8 cellular contexts compared by ENCODE assay signal in the genomic region with DNA sequence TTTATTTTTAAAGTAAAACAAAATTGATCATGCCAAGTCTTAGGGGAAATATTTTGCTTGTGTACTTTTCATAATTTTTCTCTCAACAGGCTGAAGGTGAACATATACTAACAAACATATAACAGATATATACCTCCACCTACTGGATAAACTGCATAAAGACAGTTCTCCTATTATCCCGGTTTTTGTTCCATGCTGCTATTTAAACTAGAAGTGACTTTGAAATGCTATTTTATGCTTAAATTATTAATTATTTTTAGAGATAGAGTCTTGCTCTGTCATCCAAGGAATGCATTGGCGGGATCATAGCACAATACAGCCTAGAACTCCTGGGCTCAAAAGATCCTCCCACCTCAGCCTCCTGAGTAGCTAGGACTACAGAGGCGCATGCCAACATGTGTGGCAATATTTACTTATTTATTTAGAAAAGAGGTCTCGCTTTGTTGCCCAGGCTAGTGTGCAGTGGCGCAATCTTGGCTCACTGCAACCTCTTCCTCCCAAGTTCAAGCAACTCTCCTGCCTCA. TPM values are rescaled to one million over a fixed set of nuclear protein-coding genes. Genes with fewer than 3 reads are reported as not detected.
DNase-seq lines count a peak whose midpoint lies in the region; ATAC-seq and TF ChIP-seq lines count a peak whose summit lies in the region.
"Had no signal": no experiment of that assay in that cellular context is flagged by ENCODE, and none has a peak within 500 bp of the region (broad histone marks: within the 10 kb centered on the region; RNA-seq: fewer than 3 reads in every experiment).

No MANE protein-coding gene starts in this region.

- H3K27ac Mint-ChIP-seq in activated naive CD4-positive, alpha-beta T cell treated with anti-CD3 and anti-CD28 coated beads, Interleukin-2, amount 10 ng/mL, durations not matched to agents 7 days and 5 days, result no peak overlapping the region
- no peak overlapping the region for H3K27ac Mint-ChIP-seq in natural killer cell
- H3K27ac Mint-ChIP-seq: T-cell had no signal

- no peak overlapping the region for H3K4me3 ChIP-seq in GM12865 (ENCODE audit: low read depth, low read length)
- no peak overlapping the region for H3K4me3 ChIP-seq in colonic mucosa

- TF ChIP-seq CTCF in GM12865 (IDR thresholded peaks at IDR 0.05; ENCODE audit: insufficient read depth, low read depth, low read length, missing control alignments) (peak; percentile 41), colonic mucosa (IDR thresholded peaks at IDR 0.05) (peak; percentile 56), natural killer cell (IDR thresholded peaks at IDR 0.05) (no peak)

- H3K9me3 ChIP-seq in colonic mucosa, result no peaks in the 10 kb centered on the region

- CTCF ChIA-PET in activated naive CD4-positive, alpha-beta T cell treated with anti-CD3 and anti-CD28 coated beads, Interleukin-2, amount 10 ng/mL, durations not matched to agents 7 days and 5 days (lab: Charles Lee), result interaction anchor here (0.6 to 5.8 kb wide), 13 partner anchors 170 to 875 kb away, joined by 3 to 60 read pairs (median 4); no protein-coding TSS in a partner anchor

- no peak overlapping the region for H3K9ac ChIP-seq in colonic mucosa (ENCODE audit: low read depth in 2 of 2, low read length in 2 of 2)

- no peaks in the 10 kb centered on the region for H3K9me3 Mint-ChIP-seq in activated naive CD4-positive, alpha-beta T cell treated with anti-CD3 and anti-CD28 coated beads, Interleukin-2, amount 10 ng/mL, durations not matched to agents 7 days and 5 days
- no peaks in the 10 kb centered on the region for H3K9me3 Mint-ChIP-seq in natural killer cell
- H3K9me3 Mint-ChIP-seq: T-cell had no signal

- H3K36me3 ChIP-seq in colonic mucosa, result no peaks in the 10 kb centered on the region

- H3K4me1 ChIP-seq in colonic mucosa, result no peaks in the 10 kb centered on the region

- H3K27me3 Mint-ChIP-seq in activated naive CD4-positive, alpha-beta T cell treated with anti-CD3 and anti-CD28 coated beads, Interleukin-2, amount 10 ng/mL, durations not matched to agents 7 days and 5 days, result no peaks in the 10 kb centered on the region
- H3K27me3 Mint-ChIP-seq in natural killer cell (ENCODE audit: low read depth in 2 of 2), result no peaks in the 10 kb centered on the region
- H3K27me3 Mint-ChIP-seq: T-cell had no signal

- DNase-seq in GM12865 (ENCODE audit: low read depth), result peak; percentile 36
- DNase-seq in NCI-H446 treated with DMSO at 0.1 percent for 48 hours (lab: John Stamatoyannopoulos, UW), result peak; percentile 30
- DNase-seq in colonic mucosa, result no peak
- DNase-seq in midbrain (lab: John Stamatoyannopoulos, UW), result peak; percentile 52
- DNase-seq in activated naive CD4-positive, alpha-beta T cell treated with anti-CD3 and anti-CD28 coated beads, Interleukin-2, amount 10 ng/mL, durations not matched to agents 7 days and 5 days, result no peak
- DNase-seq in natural killer cell, result no peak
- DNase-seq: T-cell had no signal

- H3K4me1 Mint-ChIP-seq in activated naive CD4-positive, alpha-beta T cell treated with anti-CD3 and anti-CD28 coated beads, Interleukin-2, amount 10 ng/mL, durations not matched to agents 7 days and 5 days, result no peaks in the 10 kb centered on the region
- no peaks in the 10 kb centered on the region for H3K4me1 Mint-ChIP-seq in natural killer cell
- H3K4me1 Mint-ChIP-seq: T-cell had no signal

- no peaks in the 10 kb centered on the region for H3K27me3 ChIP-seq in colonic mucosa

- H3K36me3 Mint-ChIP-seq in activated naive CD4-positive, alpha-beta T cell treated with anti-CD3 and anti-CD28 coated beads, Interleukin-2, amount 10 ng/mL, durations not matched to agents 7 days and 5 days, result no peaks in the 10 kb centered on the region
- H3K36me3 Mint-ChIP-seq in natural killer cell, result no peaks in the 10 kb centered on the region

- no peak overlapping the region for H3K27ac ChIP-seq in colonic mucosa

- no peak overlapping the region for H3K4me3 Mint-ChIP-seq in activated naive CD4-positive, alpha-beta T cell treated with anti-CD3 and anti-CD28 coated beads, Interleukin-2, amount 10 ng/mL, durations not matched to agents 7 days and 5 days
- H3K4me3 Mint-ChIP-seq in natural killer cell, result no peak overlapping the region
- H3K4me3 Mint-ChIP-seq: T-cell had no signal

- intact Hi-C loops in colonic mucosa (cut with DNase I) (loop anchor here (5.0 to 10.0 kb wide), 2 partner anchors 211 to 478 kb away; no protein-coding TSS in a partner anchor), natural killer cell (cut with micrococcal nuclease) (no loop called here)

- peak; percentile 54 for ATAC-seq in HG02623 (IDR thresholded peaks at IDR 0.05; ENCODE audit: unreplicated experiment)
- no peak for ATAC-seq in natural killer cell

RNA-seq across cellular contexts. Expression of a gene that starts 49.8 kb away (rescaled TPM):
- 1 to 10 TPM; 2.3 to 2.5 TPM for total RNA-seq in colonic mucosa
- 1 to 10 TPM in 2 of 3 donors, under 1 TPM in 1; 0.38 to 3.7 (median 1.4) TPM for total RNA-seq in natural killer cell

Comparison
In these comparisons a context has a peak if more than half of its experiments do, and no peak if none do; other contexts are left out.
1. DNase-seq: peak in GM12865 (single experiment), NCI-H446 treated with DMSO at 0.1 percent for 48 hours (single experiment) and midbrain (single experiment); none in colonic mucosa (single experiment), activated naive CD4-positive, alpha-beta T cell treated with anti-CD3 and anti-CD28 coated beads, Interleukin-2, amount 10 ng/mL, durations not matched to agents 7 days and 5 days (single experiment) and natural killer cell (single experiment).